ENCODE assay signal across 8 cellular contexts in genomic region chr11:7986768-7987559, GRCh38. TPM values are rescaled to one million over a fixed set of nuclear protein-coding genes. Genes with fewer than 3 reads are reported as not detected.
DNase-seq lines count a peak whose midpoint lies in the region; ATAC-seq and TF ChIP-seq lines count a peak whose summit lies in the region.

Gene EIF3F (plus strand): TSS chr11:7987337. CDS start chr11:7987353, 16 bp downstream.

- BruUV-seq in IMR-90 (replicated peaks; lab: Mats Ljungman, UMichigan) (no TSS peak), OCI-LY7 (replicated peaks; lab: Mats Ljungman, UMichigan) (no TSS peak)

- H3K9me1 ChIP-seq in IMR-90 (ENCODE audit: insufficient read depth, low read length): no peaks in the 10 kb centered on the region

- H2BK120ac ChIP-seq in IMR-90 (ENCODE audit: low read depth, low read length): peak within 1 kb of the TSS; percentile 96

- peaks cover 7% of the 10 kb centered on the region for H3K4me1 ChIP-seq in IMR-90 (ENCODE audit: control insufficient read depth, insufficient read depth, low read length)
- H3K4me1 ChIP-seq in OCI-LY7 (ENCODE audit: insufficient read depth, low read length, poor library complexity, severe bottlenecking): peaks cover 27% of the 10 kb centered on the region

- H3K14ac ChIP-seq in IMR-90 (replicated peaks; ENCODE audit: low read depth, low read length): peak within 1 kb of the TSS; percentile 85

- H3K79me1 ChIP-seq in IMR-90 (ENCODE audit: low read depth in 1 of 2, low read length in 2 of 2): peaks cover 22 to 36% of the 10 kb centered on the region in 2 experiments

- H2BK20ac ChIP-seq in IMR-90 (ENCODE audit: low read depth, low read length): peak within 1 kb of the TSS; percentile 63

- peak; percentile 93 for TF ChIP-seq RAD21 in IMR-90 (IDR thresholded peaks at IDR 0.05; ENCODE audit: low read length)

- peak within 1 kb of the TSS; percentile 71 for H3K4ac ChIP-seq in IMR-90 (ENCODE audit: low read depth, low read length)

- POLR2A ChIA-PET in IMR-90 (lab: Charles Lee; ENCODE audit: unreplicated experiment): interaction anchor here (0.7 to 1.7 kb wide), 4 partner anchors 13 to 94 kb away, joined by 5 to 9 read pairs (median 5); no protein-coding TSS in a partner anchor
- POLR2A ChIA-PET in OCI-LY7 (lab: Charles Lee): interaction anchor here (0.7 to 2.3 kb wide), 9 partner anchors 11 to 96 kb away, joined by 3 to 29 read pairs (median 5); no protein-coding TSS in a partner anchor

- peak within 1 kb of the TSS; percentile 83 for H3K23ac ChIP-seq in IMR-90 (ENCODE audit: low read depth, low read length)

- peak within 1 kb of the TSS; percentile 65 for H2AK9ac ChIP-seq in IMR-90 (replicated peaks; ENCODE audit: low read depth, low read length, poor library complexity)

- no peaks in the 10 kb centered on the region for H3K9me3 ChIP-seq in IMR-90 (ENCODE audit: control insufficient read depth, insufficient read depth, low read length)
- no peaks in the 10 kb centered on the region for H3K9me3 ChIP-seq in OCI-LY7 (ENCODE audit: low read length)

- H3K4me3 ChIP-seq in IMR-90 (ENCODE audit: insufficient read depth, low read depth, low read length) (peak within 1 kb of the TSS; percentile 97), OCI-LY7 (ENCODE audit: low read depth, low read length, poor library complexity, severe bottlenecking) (peak within 1 kb of the TSS; percentile 96)

- H3K4me2 ChIP-seq in IMR-90 (ENCODE audit: low read depth, low read length) (peak within 1 kb of the TSS; percentile 100), OCI-LY7 (ENCODE audit: low read length) (peak within 1 kb of the TSS; percentile 98)

- CTCF ChIA-PET in IMR-90 (lab: Yijun Ruan, JAX) (interaction anchor here (0.5 to 3.2 kb wide), 23 partner anchors 10 to 292 kb away, joined by 3 to 79 read pairs (median 6); partner anchors contain the start of gene NLRP10), OCI-LY7 (lab: Charles Lee; ENCODE audit: unreplicated experiment) (interaction anchor here (0.5 to 2.1 kb wide), 5 partner anchors 74 to 1304 kb away, joined by 3 to 42 read pairs (median 3); partner anchors contain the start of gene MRPL17)

- no peaks in the 10 kb centered on the region for H3K9me2 ChIP-seq in OCI-LY7 (ENCODE audit: insufficient read depth, low read length)

- peak within 1 kb of the TSS; percentile 88 for H4K5ac ChIP-seq in IMR-90 (ENCODE audit: low read depth, low read length)

- in situ Hi-C loops in IMR-90 (cut with MboI; ENCODE audit: low sequenced_read_pairs): loop anchor here (25.0 kb wide), 1 partner anchor 425 kb away; no protein-coding TSS in a partner anchor

- H2AFZ ChIP-seq in IMR-90 (replicated peaks; ENCODE audit: low read length, poor library complexity) (peak within 1 kb of the TSS; percentile 90), OCI-LY7 (ENCODE audit: low read length) (peak within 1 kb of the TSS; percentile 100)

- dilution Hi-C loops in IMR-90 (cut with HindIII; ENCODE audit: low sequenced_read_pairs, unreplicated experiment): no loop called here

- peak within 1 kb of the TSS; percentile 81 for H2BK15ac ChIP-seq in IMR-90 (ENCODE audit: low read depth, low read length)

- peak within 1 kb of the TSS; percentile 61 to 93 for H4K8ac ChIP-seq in IMR-90 (ENCODE audit: low read depth in 2 of 2, low read length in 2 of 2)

- WGBS in IMR-90 (ENCODE audit: extremely low coverage in 2 of 2, insufficient read length in 1 of 2), 2 experiments: 1% methylated on average over 24 of the region's 47 CpGs; no CpG with 5 or more reads in 1 of the 2 experiments

- DNase-seq in DMS 273 treated with DMSO at 0.1 percent for 48 hours (lab: John Stamatoyannopoulos, UW): peak; percentile 96
- peak; percentile 100 for DNase-seq in IMR-90
- DNase-seq in OCI-LY7 (ENCODE audit: low spot score): peak; percentile 99
- peak; percentile 72 for DNase-seq in activated T-cell treated with anti-CD3 and anti-CD28 coated beads for 1 hour (ENCODE audit: low read depth)
- peak; percentile 89 for DNase-seq in epidermal melanocyte (ENCODE audit: insufficient read length, low spot score)
- peak; percentile 98 for DNase-seq in middle frontal gyrus (ENCODE audit: extremely low spot score, low spot score)
- DNase-seq in stimulated activated CD8-positive, alpha-beta memory T cell treated with anti-CD3 and anti-CD28 coated beads, Interleukin-2, amount 100 ng/mL, for 48 hours (ENCODE audit: low read depth in 2 of 2): peak; percentile 59 to 78

- intact Hi-C loops in IMR-90 (cut with micrococcal nuclease): loop anchor here (1.0 to 5.0 kb wide), 4 partner anchors 82 to 414 kb away; no protein-coding TSS in a partner anchor
- intact Hi-C loops in OCI-LY7 (cut with micrococcal nuclease; ENCODE audit: unreplicated experiment): loop anchor here (1.0 to 5.0 kb wide), 2 partner anchors 95 to 895 kb away; no protein-coding TSS in a partner anchor

- H2BK5ac ChIP-seq in IMR-90 (ENCODE audit: low read depth, low read length, poor library complexity, severe bottlenecking): peak within 1 kb of the TSS; percentile 85

- H4K20me1 ChIP-seq in IMR-90 (ENCODE audit: insufficient read depth, low read length) (0 out of 2 replicates have a peak, but pooled peaks cover 6% of the 10 kb centered on the region), OCI-LY7 (ENCODE audit: insufficient read depth, low read length) (peaks cover 20% of the 10 kb centered on the region)

- peaks cover 41% of the 10 kb centered on the region for H3K79me2 ChIP-seq in OCI-LY7 (ENCODE audit: insufficient read depth, low read depth, low read length)

- H3K9ac ChIP-seq in IMR-90 (ENCODE audit: low read depth, low read length): peak within 1 kb of the TSS; percentile 78

- peak within 1 kb of the TSS; percentile 95 for H4K91ac ChIP-seq in IMR-90 (ENCODE audit: insufficient read depth, low read depth, low read length)

- 0 out of 2 replicates have a peak, but pooled peaks have one; percentile 13 for TF ChIP-seq POLR2A in IMR-90 (IDR thresholded peaks at IDR 0.05; ENCODE audit: low read depth, low read length)

- H3K27me3 ChIP-seq in IMR-90 (ENCODE audit: control insufficient read depth, insufficient read depth, low read length): no peaks in the 10 kb centered on the region

- no peak within 1 kb of the TSS; the same call in 1 of the 2 replicates for H2AK5ac ChIP-seq in IMR-90 (ENCODE audit: low read depth, low read length)

- TF ChIP-seq CTCF in IMR-90 (conservative IDR thresholded peaks at IDR 0.05; ENCODE audit: low read depth, low read length) (peak; percentile 96), OCI-LY7 (conservative IDR thresholded peaks at IDR 0.05; ENCODE audit: low read length) (peak; percentile 89)

- H3K56ac ChIP-seq in IMR-90 (ENCODE audit: extremely low read depth, insufficient read depth, low read length): peak within 1 kb of the TSS; percentile 41

- peak within 1 kb of the TSS; percentile 73 for H3K18ac ChIP-seq in IMR-90 (ENCODE audit: low read depth, low read length)

- H3K36me3 ChIP-seq in IMR-90 (ENCODE audit: control insufficient read depth, insufficient read depth, low read length) (peaks cover 6% of the 10 kb centered on the region), OCI-LY7 (ENCODE audit: insufficient read depth, low read length) (peaks cover 34% of the 10 kb centered on the region)

- H3K27ac ChIP-seq in IMR-90 (ENCODE audit: insufficient read depth, low read length) (peak within 1 kb of the TSS; percentile 81), OCI-LY7 (ENCODE audit: low read depth, low read length, poor library complexity, severe bottlenecking) (peak within 1 kb of the TSS; percentile 57)

- ATAC-seq in GM21528 (IDR thresholded peaks at IDR 0.05; ENCODE audit: low FRiP score, unreplicated experiment) (peak; percentile 97), IMR-90 (ENCODE audit: low read depth) (peak; percentile 98)

TF ChIP-seq in IMR-90, 13 proteins besides CTCF, POLR2A, EP300 and RAD21 (continues in another document):
- TF ChIP-seq FOS (IDR thresholded peaks at IDR 0.05; ENCODE audit: low read depth, low read length): peak; percentile 35; the same call in 1 of the 2 replicates
- TF ChIP-seq MAZ (IDR thresholded peaks at IDR 0.05; ENCODE audit: borderline replicate concordance, low read depth, low read length): no peak; the same call in 1 of the 2 replicates
- no peak for TF ChIP-seq RFX5 (IDR thresholded peaks at IDR 0.05; ENCODE audit: low read depth, low read length)
- TF ChIP-seq RCOR1 (IDR thresholded peaks at IDR 0.05; ENCODE audit: insufficient replicate concordance, low read length): no peak
- peak; percentile 88; the same call in 1 of the 2 replicates for TF ChIP-seq CHD1 (IDR thresholded peaks at IDR 0.05; ENCODE audit: low read depth, low read length)
- TF ChIP-seq CEBPB (IDR thresholded peaks at IDR 0.05; ENCODE audit: low read depth, low read length): no peak
- peak; percentile 99 for TF ChIP-seq USF2 (IDR thresholded peaks at IDR 0.05; ENCODE audit: low read depth, low read length)
- peak; percentile 99 for TF ChIP-seq SMC3 (IDR thresholded peaks at IDR 0.05; ENCODE audit: low read depth, low read length)
- no peak for TF ChIP-seq NFE2L2 (IDR thresholded peaks at IDR 0.05; ENCODE audit: low read depth, low read length)
- TF ChIP-seq MAFK (IDR thresholded peaks at IDR 0.05; ENCODE audit: low read depth, low read length): no peak
- TF ChIP-seq ELK1 (IDR thresholded peaks at IDR 0.05; ENCODE audit: borderline replicate concordance, low read depth, low read length): no peak
- peak; percentile 26; the same call in 1 of the 2 replicates for TF ChIP-seq BHLHE40 (IDR thresholded peaks at IDR 0.05; ENCODE audit: low read depth, low read length)

RNA-seq across cellular contexts. Expression of gene EIF3F, which starts in this region (rescaled TPM):
- 279 and 308 TPM in 2 replicates for total RNA-seq in IMR-90 (2012; rRNA removed)
- polyA plus RNA-seq in IMR-90 (2012; rRNA removed): 271 and 306 TPM in 2 replicates
- 585 and 1,119 TPM in 2 replicates for polyA plus RNA-seq in IMR-90 (2012; cell fraction: cytosol; rRNA removed)
- polyA plus RNA-seq in IMR-90 (2012; cell fraction: nucleus; rRNA removed; ENCODE audit: low replicate concordance): 500 and 1,302 TPM in 2 replicates
- total RNA-seq in OCI-LY7 (2014; rRNA removed; shearing (Covaris generic)): 239 and 376 TPM in 2 replicates
- total RNA-seq in OCI-LY7 (2022): 367 and 403 TPM in 2 replicates

Comparison
In these comparisons a context has a peak if more than half of its experiments do, and no peak if none do; other contexts are left out.
1. Peak in every context shown above with its lines: DNase-seq, ATAC-seq, H3K4me3 ChIP-seq and H3K27ac ChIP-seq.